In the genomic region with DNA sequence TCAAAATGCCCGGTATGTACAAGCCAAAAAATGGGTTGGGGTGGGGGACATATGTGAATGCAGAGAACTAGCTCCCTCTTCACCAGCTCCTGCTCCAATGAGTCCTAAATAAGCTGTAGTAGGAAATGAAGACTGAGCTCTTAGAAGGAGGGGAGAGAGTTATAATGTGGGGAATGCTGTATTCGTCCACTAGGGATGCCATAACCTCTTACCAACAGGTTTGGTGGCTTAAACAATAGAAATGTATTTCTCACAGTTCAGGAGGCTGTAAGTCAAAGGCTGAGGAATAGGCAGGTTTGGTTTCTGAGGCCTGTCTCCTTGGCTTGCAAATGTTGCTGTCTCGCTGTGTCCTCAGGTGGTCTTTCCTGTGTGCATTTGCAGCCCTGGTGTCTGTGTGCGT, we compare ENCODE assay signal across 14 cellular contexts. TPM values are rescaled to one million over a fixed set of nuclear protein-coding genes. Genes with fewer than 3 reads are reported as not detected.
A peak's percentile ranks its signal among the peaks of the same experiment; 100 is the strongest.
DNase-seq lines count a peak whose midpoint lies in the region; ATAC-seq and TF ChIP-seq lines count a peak whose summit lies in the region.
"Had no signal": no experiment of that assay in that cellular context is flagged by ENCODE, and none has a peak within 500 bp of the region (broad histone marks: within the 10 kb centered on the region; RNA-seq: fewer than 3 reads in every experiment).

No MANE protein-coding gene starts in this region.

- RAD21 ChIA-PET in HCT116 (lab: Charles Lee; ENCODE audit: low non-redundant PET in 1 of 2, low total read pairs in 2 of 2, uncharacterized antibody in 2 of 2, unreplicated experiment in 2 of 2), result no interaction called here

- H3K9me3 ChIP-seq in A673 (ENCODE audit: low read depth, low read length, poor library complexity, severe bottlenecking), result no peaks in the 10 kb centered on the region
- H3K9me3 ChIP-seq in HCT116 (ENCODE audit: control insufficient read depth in 1 of 2, insufficient read depth in 1 of 2, low read depth in 1 of 2, low read length in 2 of 2), result no peaks in the 10 kb centered on the region
- H3K9me3 ChIP-seq in HAP-1, result no peaks in the 10 kb centered on the region

- intact Hi-C loops in A673 (cut with micrococcal nuclease; ENCODE audit: unreplicated experiment), result no loop called here
- intact Hi-C loops in HCT116 (cut with micrococcal nuclease), result no loop called here

- no peaks in the 10 kb centered on the region for H3K9me2 ChIP-seq in HCT116 (ENCODE audit: insufficient read depth)

- BruUV-seq in A673 (replicated peaks; lab: Mats Ljungman, UMichigan), result no TSS peak
- no TSS peak for BruUV-seq in HCT116 (replicated peaks; lab: Mats Ljungman, UMichigan)

- H3K79me2 ChIP-seq in HCT116 (ENCODE audit: insufficient read depth, low read length), result no peaks in the 10 kb centered on the region
- H3K79me2 ChIP-seq: parathyroid adenoma had no signal

- peak; percentile 22; the same call in 1 of the 2 replicates for TF ChIP-seq RAD21 in HCT116 (IDR thresholded peaks at IDR 0.05; ENCODE audit: low read depth)

- 0 out of 2 replicates have a peak, but pooled peaks have one; percentile 21 for TF ChIP-seq CTCF in A673 (conservative IDR thresholded peaks at IDR 0.05; ENCODE audit: low read depth, low read length)
- TF ChIP-seq CTCF in HCT116 (IDR thresholded peaks at IDR 0.05 in 2 of 3, conservative IDR thresholded peaks at IDR 0.05 in 1 of 3; ENCODE audit: borderline replicate concordance in 1 of 3, insufficient read depth in 1 of 3, low read depth in 2 of 3, low read length in 2 of 3), result peak in 2 of 3 experiments; percentile 54 to 64; a peak in 4 of 6 replicates
- TF ChIP-seq CTCF in foreskin fibroblast (IDR thresholded peaks at IDR 0.05; ENCODE audit: low read depth, low read length), result peak; percentile 21

- H3K4me3 ChIP-seq in A673 (ENCODE audit: low read depth, low read length, poor library complexity, severe bottlenecking) (no peak overlapping the region), HCT116 (replicated peaks in 1 of 2; ENCODE audit: low read depth in 1 of 2, low read length in 2 of 2) (no peak overlapping the region), foreskin fibroblast (ENCODE audit: low read depth in 1 of 2, low read length in 2 of 2) (no peak overlapping the region), HAP-1 (no peak overlapping the region)

- H4K20me1 ChIP-seq in HCT116 (ENCODE audit: insufficient read depth), result no peaks in the 10 kb centered on the region

- no peak overlapping the region for H3K4me2 ChIP-seq in HCT116 (ENCODE audit: low read length)

- DNase-seq in A673 (ENCODE audit: low spot score) (no peak), HCT116 (ENCODE audit: low read depth, low spot score) (peak; percentile 18), foreskin fibroblast (peak in 1 of 2 donors; percentile 24), HAP-1 (ENCODE audit: low spot score in 2 of 2) (no peak), cortex of kidney (lab: John Stamatoyannopoulos, UW) (no peak), NCI-H524 treated with DMSO at 0.1 percent for 48 hours (lab: John Stamatoyannopoulos, UW) (no peak)
- DNase-seq in activated effector memory CD4-positive, alpha-beta T cell treated with Interleukin-2 at 50 U/mL for 16 hours, result no peak
- DNase-seq: activated CD4-positive, alpha-beta T cell treated with anti-CD3 and anti-CD28 coated beads for 4 hours; AML-193; NCI-H226; SHP77; stimulated activated CD4-positive, alpha-beta T cell treated with anti-CD3 and anti-CD28 coated beads, Interleukin-4, amount 100 ng/mL, for 4 hours had no signal

- H3K27me3 ChIP-seq in A673 (replicated peaks; ENCODE audit: insufficient read depth, low read depth, low read length, poor library complexity) (peaks cover 39% of the 10 kb centered on the region), HCT116 (ENCODE audit: insufficient read depth, low read length) (no peaks in the 10 kb centered on the region), HAP-1 (ENCODE audit: low read depth) (peaks cover 33% of the 10 kb centered on the region)

- no peak for TF ChIP-seq POLR2A in HCT116 (IDR thresholded peaks at IDR 0.05; ENCODE audit: borderline replicate concordance, extremely low read depth, insufficient read depth, insufficient read length)

- POLR2A ChIA-PET in A673 (lab: Charles Lee; ENCODE audit: low non-redundant PET), result no interaction called here
- POLR2A ChIA-PET in HCT116 (lab: Charles Lee), result no interaction called here

- ATAC-seq in HCT116 (peak; percentile 34), SK-N-SH treated with all-trans-retinoic acid at 6 μM for 48 hours (peak; percentile 39; the same call in 2 of the 3 replicates)

- peak overlapping the region; percentile 11 for H2AFZ ChIP-seq in HCT116 (ENCODE audit: low read depth, low read length, poor library complexity, severe bottlenecking)
- H2AFZ ChIP-seq: parathyroid adenoma had no signal

- CTCF ChIA-PET in A673 (lab: Charles Lee), result no interaction called here
- CTCF ChIA-PET in HCT116 (lab: Charles Lee), result interaction anchor here (0.7 to 1.1 kb wide), 8 partner anchors 9 to 1694 kb away, joined by 3 to 5 read pairs (median 3); no protein-coding TSS in a partner anchor

- H3K9ac ChIP-seq in HCT116 (ENCODE audit: low read length), result no peak overlapping the region
- H3K9ac ChIP-seq: parathyroid adenoma had no signal

- H3K27ac ChIP-seq in A673 (ENCODE audit: low read depth, low read length, poor library complexity, severe bottlenecking) (no peak overlapping the region), HCT116 (ENCODE audit: low read depth, low read length) (no peak overlapping the region)
- H3K27ac ChIP-seq: parathyroid adenoma had no signal

- H3K36me3 ChIP-seq in A673 (ENCODE audit: insufficient read depth, low read length, poor library complexity, severe bottlenecking) (no peaks in the 10 kb centered on the region), HCT116 (ENCODE audit: control insufficient read depth in 1 of 2, insufficient read depth in 2 of 2, low read length in 2 of 2) (no peaks in the 10 kb centered on the region), HAP-1 (replicated peaks) (no peaks in the 10 kb centered on the region)

- in situ Hi-C loops in HAP-1 (cut with MboI; ENCODE audit: low sequenced_read_pairs), result no loop called here

- H3K4me1 ChIP-seq in A673 (ENCODE audit: insufficient read depth, low read length, poor library complexity, severe bottlenecking) (no peaks in the 10 kb centered on the region), HCT116 (ENCODE audit: control insufficient read depth in 1 of 2, insufficient read depth in 2 of 2, low read length in 2 of 2) (peaks cover 10 to 19% of the 10 kb centered on the region in 2 experiments), HAP-1 (no peaks in the 10 kb centered on the region)
- H3K4me1 ChIP-seq: parathyroid adenoma had no signal

TF ChIP-seq in HCT116, 20 proteins besides CTCF, POLR2A, EP300 and RAD21 (continues in another document):
- TF ChIP-seq, protein P1, sequence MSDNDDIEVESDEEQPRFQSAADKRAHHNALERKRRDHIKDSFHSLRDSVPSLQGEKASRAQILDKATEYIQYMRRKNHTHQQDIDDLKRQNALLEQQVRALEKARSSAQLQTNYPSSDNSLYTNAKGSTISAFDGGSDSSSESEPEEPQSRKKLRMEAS (IDR thresholded peaks at IDR 0.05), result no peak
- TF ChIP-seq TCF7L2 (IDR thresholded peaks at IDR 0.05; ENCODE audit: borderline replicate concordance, extremely low read depth, insufficient read depth, insufficient read length) (no peak), EGR1 (IDR thresholded peaks at IDR 0.05; ENCODE audit: low read depth) (no peak), ZNF274 (IDR thresholded peaks at IDR 0.05; ENCODE audit: low read depth, low read length) (no peak), POLR2AphosphoS5 (IDR thresholded peaks at IDR 0.05; ENCODE audit: low read depth, low read length) (no peak)

TF ChIP-seq in SK-N-SH treated with all-trans-retinoic acid at 6 μM for 48 hours, 23 proteins besides CTCF, POLR2A, EP300 and RAD21 (continues in another document):
- TF ChIP-seq ESRRG (CRISPR knock-in tag; IDR thresholded peaks at IDR 0.05) (no peak), ZFP3 (CRISPR knock-in tag; IDR thresholded peaks at IDR 0.05) (no peak), SNAI2 (CRISPR knock-in tag; IDR thresholded peaks at IDR 0.05) (no peak), TCF4 (CRISPR knock-in tag; IDR thresholded peaks at IDR 0.05; ENCODE audit: borderline replicate concordance) (no peak), RARB (CRISPR knock-in tag; IDR thresholded peaks at IDR 0.05) (no peak)
- TF ChIP-seq, protein P2, sequence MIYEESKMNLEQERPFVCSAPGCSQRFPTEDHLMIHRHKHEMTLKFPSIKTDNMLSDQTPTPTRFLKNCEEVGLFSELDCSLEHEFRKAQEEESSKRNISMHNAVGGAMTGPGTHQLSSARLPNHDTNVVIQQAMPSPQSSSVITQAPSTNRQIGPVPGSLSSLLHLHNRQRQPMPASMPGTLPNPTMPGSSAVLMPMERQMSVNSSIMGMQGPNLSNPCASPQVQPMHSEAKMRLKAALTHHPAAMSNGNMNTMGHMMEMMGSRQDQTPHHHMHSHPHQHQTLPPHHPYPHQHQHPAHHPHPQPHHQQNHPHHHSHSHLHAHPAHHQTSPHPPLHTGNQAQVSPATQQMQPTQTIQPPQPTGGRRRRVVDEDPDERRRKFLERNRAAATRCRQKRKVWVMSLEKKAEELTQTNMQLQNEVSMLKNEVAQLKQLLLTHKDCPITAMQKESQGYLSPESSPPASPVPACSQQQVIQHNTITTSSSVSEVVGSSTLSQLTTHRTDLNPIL (CRISPR knock-in tag; IDR thresholded peaks at IDR 0.05; ENCODE audit: low read depth), result no peak
- TF ChIP-seq, protein P3, sequence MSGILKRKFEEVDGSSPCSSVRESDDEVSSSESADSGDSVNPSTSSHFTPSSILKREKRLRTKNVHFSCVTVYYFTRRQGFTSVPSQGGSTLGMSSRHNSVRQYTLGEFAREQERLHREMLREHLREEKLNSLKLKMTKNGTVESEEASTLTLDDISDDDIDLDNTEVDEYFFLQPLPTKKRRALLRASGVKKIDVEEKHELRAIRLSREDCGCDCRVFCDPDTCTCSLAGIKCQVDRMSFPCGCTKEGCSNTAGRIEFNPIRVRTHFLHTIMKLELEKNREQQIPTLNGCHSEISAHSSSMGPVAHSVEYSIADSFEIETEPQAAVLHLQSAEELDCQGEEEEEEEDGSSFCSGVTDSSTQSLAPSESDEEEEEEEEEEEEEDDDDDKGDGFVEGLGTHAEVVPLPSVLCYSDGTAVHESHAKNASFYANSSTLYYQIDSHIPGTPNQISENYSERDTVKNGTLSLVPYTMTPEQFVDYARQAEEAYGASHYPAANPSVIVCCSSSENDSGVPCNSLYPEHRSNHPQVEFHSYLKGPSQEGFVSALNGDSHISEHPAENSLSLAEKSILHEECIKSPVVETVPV (CRISPR knock-in tag; IDR thresholded peaks at IDR 0.05), result no peak

RNA-seq across cellular contexts. Expression of a gene that starts 4.4 kb away (rescaled TPM):
- 13.1 and 17.5 TPM in 2 replicates for total RNA-seq in A673 (2021)
- 14.3 TPM for total RNA-seq in HCT116 (2021; ENCODE audit: unreplicated experiment)
- polyA plus RNA-seq in HCT116 (2012), result 7.8 and 9.8 TPM in 2 replicates
